1 cellular context compared by ENCODE assay signal in genomic region chr1:239814306-239814881, GRCh38.
TF ChIP-seq lines count a peak whose summit lies in the region.

No MANE protein-coding gene starts in this region.

TF ChIP-seq in A549, 52 proteins besides CTCF, POLR2A, EP300 and RAD21 (continued from another document):
- TF ChIP-seq HOXB13 (CRISPR knock-in tag; IDR thresholded peaks at IDR 0.05; ENCODE audit: low read depth) = no peak
- TF ChIP-seq NR3C1 (IDR thresholded peaks at IDR 0.05) = no peak
- TF ChIP-seq ZC3H11A (IDR thresholded peaks at IDR 0.05) = no peak
- no peak for TF ChIP-seq RCOR1 (IDR thresholded peaks at IDR 0.05; ENCODE audit: low read depth, low read length)
- no peak for TF ChIP-seq RNF2 (IDR thresholded peaks at IDR 0.05; ENCODE audit: borderline replicate concordance, low read depth)
- no peak for TF ChIP-seq CHD4 (IDR thresholded peaks at IDR 0.05; ENCODE audit: borderline replicate concordance)
- TF ChIP-seq BCL3 (IDR thresholded peaks at IDR 0.05) = no peak; the same call in 2 of the 3 replicates
- TF ChIP-seq KDM1A (IDR thresholded peaks at IDR 0.05; ENCODE audit: low read depth) = no peak
- TF ChIP-seq CBX2 (IDR thresholded peaks at IDR 0.05; ENCODE audit: borderline replicate concordance, low read depth) = no peak
- TF ChIP-seq ZFP36 (IDR thresholded peaks at IDR 0.05; ENCODE audit: borderline replicate concordance, partially characterized antibody) = no peak
- TF ChIP-seq CBX8 (IDR thresholded peaks at IDR 0.05) = no peak
- no peak for TF ChIP-seq HMGXB4 (CRISPR knock-in tag; IDR thresholded peaks at IDR 0.05; ENCODE audit: borderline replicate concordance)
- peak in 1 of 2 experiments; percentile 32; a peak in 1 of 4 replicates for TF ChIP-seq CEBPB (IDR thresholded peaks at IDR 0.05)
